17 cellular contexts compared by ENCODE assay signal in the genomic region with DNA sequence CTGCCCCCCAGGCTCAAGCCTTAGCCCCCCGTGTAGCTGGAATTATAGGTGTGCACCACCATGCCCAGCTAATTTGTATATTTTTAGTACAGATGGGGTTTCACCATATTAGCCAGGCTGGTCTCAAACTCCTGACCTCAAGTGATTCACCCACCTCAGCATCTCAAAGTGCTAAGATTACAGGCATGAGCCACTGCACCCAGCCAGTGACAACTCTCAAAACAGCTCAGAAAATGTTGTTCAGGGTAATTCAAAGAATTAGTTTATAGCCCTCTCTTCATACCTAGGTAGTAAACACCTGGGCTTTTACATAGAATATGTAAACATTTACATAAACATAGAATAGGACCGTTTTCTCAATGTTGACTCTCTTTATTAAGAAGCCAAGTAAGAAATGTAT.
DNase-seq lines count a peak whose midpoint lies in the region; ATAC-seq and TF ChIP-seq lines count a peak whose summit lies in the region.
"Had no signal": no experiment of that assay in that cellular context is flagged by ENCODE, and none has a peak within 500 bp of the region (broad histone marks: within the 10 kb centered on the region; RNA-seq: fewer than 3 reads in every experiment).

No MANE protein-coding gene starts in this region.

- H3K4me3 ChIP-seq in GM23248 = no peak overlapping the region
- H3K4me3 ChIP-seq in CD8-positive, alpha-beta T cell (ENCODE audit: low read depth, low read length) = no peak overlapping the region
- H3K4me3 ChIP-seq: A549 had no signal

- no peaks in the 10 kb centered on the region for H3K36me3 ChIP-seq in GM23248 (ENCODE audit: low read depth)
- no peaks in the 10 kb centered on the region for H3K36me3 ChIP-seq in CD8-positive, alpha-beta T cell (ENCODE audit: insufficient read depth, low read length)

- H3K4me1 ChIP-seq in GM23248 (ENCODE audit: insufficient read depth) = no peaks in the 10 kb centered on the region
- H3K4me1 ChIP-seq in CD8-positive, alpha-beta T cell (ENCODE audit: insufficient read depth, low read length) = no peaks in the 10 kb centered on the region
- H3K4me1 ChIP-seq: A549, Caco-2 had no signal

- no peaks in the 10 kb centered on the region for H3F3A ChIP-seq in GM23248 (ENCODE audit: insufficient read depth)

- no peaks in the 10 kb centered on the region for H3K79me2 ChIP-seq in GM23248 (ENCODE audit: insufficient read depth)

- CTCF ChIA-PET in CD8-positive, alpha-beta T cell (lab: Charles Lee) = interaction anchor here (0.7 kb wide), 1 partner anchor 21 kb away, joined by 3 read pairs; no protein-coding TSS in a partner anchor
- CTCF ChIA-PET in T-cell (lab: Charles Lee) = no interaction called here
- CTCF ChIA-PET in activated CD4-positive, alpha-beta T cell treated with anti-CD3 and anti-CD28 coated beads for 36 hours (lab: Charles Lee) = no interaction called here

- peaks cover 7% of the 10 kb centered on the region for H3K4me1 Mint-ChIP-seq in stimulated activated effector memory CD8-positive, alpha-beta T cell treated with anti-CD3 and anti-CD28 coated beads, Interleukin-12 subunit alpha, Interleukin-12 subunit beta, amount 100 ng/mL, for 72 hours
- H3K4me1 Mint-ChIP-seq in CD8-positive, alpha-beta T cell (ENCODE audit: low read depth) = no peaks in the 10 kb centered on the region
- H3K4me1 Mint-ChIP-seq in T-cell = peaks cover 0 to 4% (median 2%) of the 10 kb centered on the region in 3 donors
- H3K4me1 Mint-ChIP-seq in activated CD4-positive, alpha-beta T cell treated with anti-CD3 and anti-CD28 coated beads for 36 hours = peaks cover 5% of the 10 kb centered on the region
- H3K4me1 Mint-ChIP-seq: CD14-positive monocyte had no signal

- POLR2A ChIA-PET in CD8-positive, alpha-beta T cell (lab: Charles Lee) = no interaction called here
- POLR2A ChIA-PET in T-cell (lab: Charles Lee) = no interaction called here
- POLR2A ChIA-PET in activated CD4-positive, alpha-beta T cell treated with anti-CD3 and anti-CD28 coated beads for 36 hours (lab: Charles Lee) = interaction anchor here (0.7 kb wide), 1 partner anchor 159 kb away, joined by 3 read pairs; no protein-coding TSS in a partner anchor

- H2AFZ ChIP-seq in GM23248 = no peak overlapping the region

- intact Hi-C loops in CD8-positive, alpha-beta T cell (cut with DNase I, micrococcal nuclease) = no loop called here
- intact Hi-C loops in activated CD4-positive, alpha-beta T cell treated with anti-CD3 and anti-CD28 coated beads for 36 hours (cut with DNase I, micrococcal nuclease) = no loop called here

- no peak for TF ChIP-seq CTCF in CD8-positive, alpha-beta T cell (IDR thresholded peaks at IDR 0.05)

- no peaks in the 10 kb centered on the region for H4K20me1 ChIP-seq in GM23248 (ENCODE audit: insufficient read depth)

- H3K27me3 ChIP-seq in GM23248 (replicated peaks; ENCODE audit: insufficient read depth) = peaks cover 3% of the 10 kb centered on the region; the same call in 1 of the 2 replicates
- no peaks in the 10 kb centered on the region for H3K27me3 ChIP-seq in CD8-positive, alpha-beta T cell (ENCODE audit: insufficient read depth, low read length)

- no peaks in the 10 kb centered on the region for H3K9me3 Mint-ChIP-seq in stimulated activated effector memory CD8-positive, alpha-beta T cell treated with anti-CD3 and anti-CD28 coated beads, Interleukin-12 subunit alpha, Interleukin-12 subunit beta, amount 100 ng/mL, for 72 hours
- no peaks in the 10 kb centered on the region for H3K9me3 Mint-ChIP-seq in CD8-positive, alpha-beta T cell
- H3K9me3 Mint-ChIP-seq in T-cell = no peaks in the 10 kb centered on the region
- no peaks in the 10 kb centered on the region for H3K9me3 Mint-ChIP-seq in activated CD4-positive, alpha-beta T cell treated with anti-CD3 and anti-CD28 coated beads for 36 hours (ENCODE audit: low read depth)
- H3K9me3 Mint-ChIP-seq: CD14-positive monocyte; CD8-positive, alpha-beta memory T cell; H9 had no signal

- DNase-seq in GM23248 (peak; percentile 21), M059J (ENCODE audit: low read depth) (peak; percentile 45), myocyte (ENCODE audit: low read depth) (peak; percentile 10), T-cell (no peak)
- no peak for DNase-seq in stimulated activated effector memory CD8-positive, alpha-beta T cell treated with anti-CD3 and anti-CD28 coated beads, Interleukin-12 subunit alpha, Interleukin-12 subunit beta, amount 100 ng/mL, for 72 hours (ENCODE audit: low spot score in 2 of 2)
- DNase-seq in CD8-positive, alpha-beta T cell = no peak
- no peak for DNase-seq in activated CD4-positive, alpha-beta T cell treated with anti-CD3 and anti-CD28 coated beads for 36 hours
- DNase-seq: Caco-2; CD8-positive, alpha-beta memory T cell; GDM1; GOT3; H9; KBM-7 had no signal

- in situ Hi-C loops in GM23248 (cut with MboI) = no loop called here

- no peaks in the 10 kb centered on the region for H3K9me2 ChIP-seq in GM23248 (ENCODE audit: insufficient read depth)

- no peaks in the 10 kb centered on the region for H3K36me3 Mint-ChIP-seq in stimulated activated effector memory CD8-positive, alpha-beta T cell treated with anti-CD3 and anti-CD28 coated beads, Interleukin-12 subunit alpha, Interleukin-12 subunit beta, amount 100 ng/mL, for 72 hours
- no peaks in the 10 kb centered on the region for H3K36me3 Mint-ChIP-seq in CD8-positive, alpha-beta T cell
- H3K36me3 Mint-ChIP-seq in T-cell = no peaks in the 10 kb centered on the region
- no peaks in the 10 kb centered on the region for H3K36me3 Mint-ChIP-seq in activated CD4-positive, alpha-beta T cell treated with anti-CD3 and anti-CD28 coated beads for 36 hours (ENCODE audit: low read depth)
- H3K36me3 Mint-ChIP-seq: CD14-positive monocyte; CD8-positive, alpha-beta memory T cell had no signal

- H3K27me3 Mint-ChIP-seq in CD8-positive, alpha-beta T cell (ENCODE audit: low read depth) = peaks cover 5% of the 10 kb centered on the region
- H3K27me3 Mint-ChIP-seq in T-cell = peaks cover 3 to 10% of the 10 kb centered on the region in 2 donors
- peaks cover 3% of the 10 kb centered on the region for H3K27me3 Mint-ChIP-seq in activated CD4-positive, alpha-beta T cell treated with anti-CD3 and anti-CD28 coated beads for 36 hours

- no peaks in the 10 kb centered on the region for H3K9me3 ChIP-seq in GM23248 (ENCODE audit: low read depth)
- H3K9me3 ChIP-seq in CD8-positive, alpha-beta T cell (ENCODE audit: low read length) = no peaks in the 10 kb centered on the region
- H3K9me3 ChIP-seq: A549, Caco-2 had no signal

- no peak overlapping the region for H3K27ac Mint-ChIP-seq in stimulated activated effector memory CD8-positive, alpha-beta T cell treated with anti-CD3 and anti-CD28 coated beads, Interleukin-12 subunit alpha, Interleukin-12 subunit beta, amount 100 ng/mL, for 72 hours
- H3K27ac Mint-ChIP-seq in CD8-positive, alpha-beta T cell = no peak overlapping the region
- no peak overlapping the region for H3K27ac Mint-ChIP-seq in T-cell
- no peak overlapping the region for H3K27ac Mint-ChIP-seq in activated CD4-positive, alpha-beta T cell treated with anti-CD3 and anti-CD28 coated beads for 36 hours
- H3K27ac Mint-ChIP-seq: CD14-positive monocyte; CD8-positive, alpha-beta memory T cell; H9 had no signal

- no peak overlapping the region for H3K9ac ChIP-seq in GM23248

- H3K27ac ChIP-seq in GM23248 = no peak overlapping the region
- H3K27ac ChIP-seq in CD8-positive, alpha-beta T cell (ENCODE audit: low read depth, low read length) = no peak overlapping the region
- H3K27ac ChIP-seq: A549, HL-60 had no signal

- peak; percentile 71 for ATAC-seq in stimulated activated effector memory CD8-positive, alpha-beta T cell treated with anti-CD3 and anti-CD28 coated beads, Interleukin-12 subunit alpha, Interleukin-12 subunit beta, amount 100 ng/mL, for 72 hours
- ATAC-seq in HG03025 (IDR thresholded peaks at IDR 0.05; ENCODE audit: low FRiP score, unreplicated experiment) (no peak), T-cell (replicated peaks in 1 of 4) (no peak)
- ATAC-seq in CD8-positive, alpha-beta T cell = no peak
- ATAC-seq in activated CD4-positive, alpha-beta T cell treated with anti-CD3 and anti-CD28 coated beads for 36 hours = no peak
- ATAC-seq: A549 had no signal

- H3K4me2 ChIP-seq in GM23248 (ENCODE audit: unreplicated experiment) = no peak overlapping the region
- H3K4me2 ChIP-seq: A549 had no signal

- 87 to 94% methylated on average over 2 of the region's 2 CpGs for WGBS in GM23248 (ENCODE audit: low coverage in 1 of 2, low lambda C conversion rate in 2 of 2, missing lambda C conversion rate in 2 of 2), 2 experiments

- H3K4me3 Mint-ChIP-seq in stimulated activated effector memory CD8-positive, alpha-beta T cell treated with anti-CD3 and anti-CD28 coated beads, Interleukin-12 subunit alpha, Interleukin-12 subunit beta, amount 100 ng/mL, for 72 hours = no peak overlapping the region
- no peak overlapping the region for H3K4me3 Mint-ChIP-seq in CD8-positive, alpha-beta T cell
- no peak overlapping the region for H3K4me3 Mint-ChIP-seq in T-cell
- H3K4me3 Mint-ChIP-seq in activated CD4-positive, alpha-beta T cell treated with anti-CD3 and anti-CD28 coated beads for 36 hours = no peak overlapping the region
- H3K4me3 Mint-ChIP-seq: CD14-positive monocyte; CD8-positive, alpha-beta memory T cell; H9 had no signal

Comparison
In these comparisons a context has a peak if more than half of its experiments do, and no peak if none do; other contexts are left out.
1. DNase-seq: peak in GM23248 (single experiment), M059J (single experiment) and myocyte (single experiment); none in stimulated activated effector memory CD8-positive, alpha-beta T cell treated with anti-CD3 and anti-CD28 coated beads, Interleukin-12 subunit alpha, Interleukin-12 subunit beta, amount 100 ng/mL, for 72 hours (0 of 2), CD8-positive, alpha-beta T cell (0 of 7), T-cell (0 of 34) and activated CD4-positive, alpha-beta T cell treated with anti-CD3 and anti-CD28 coated beads for 36 hours (single experiment).